In genomic region chr3:22982981-22983582, GRCh38 we compare ENCODE assay signal across 31 cellular contexts.
DNase-seq lines count a peak whose midpoint lies in the region; ATAC-seq and TF ChIP-seq lines count a peak whose summit lies in the region.
"Had no signal": no experiment of that assay in that cellular context is flagged by ENCODE, and none has a peak within 500 bp of the region (broad histone marks: within the 10 kb centered on the region; RNA-seq: fewer than 3 reads in every experiment).

No MANE protein-coding gene starts in this region.

- POLR2A ChIA-PET in SK-N-SH (lab: Yijun Ruan, JAX): no interaction called here

- no peaks in the 10 kb centered on the region for H3K27me3 ChIP-seq in SK-N-SH (ENCODE audit: insufficient read depth)
- peaks cover 5% of the 10 kb centered on the region for H3K27me3 ChIP-seq in RWPE2 (ENCODE audit: insufficient read depth, poor library complexity, severe bottlenecking)
- no peaks in the 10 kb centered on the region for H3K27me3 ChIP-seq in gastrocnemius medialis
- no peaks in the 10 kb centered on the region for H3K27me3 ChIP-seq in body of pancreas
- H3K27me3 ChIP-seq: heart left ventricle, suprapubic skin had no signal

- H3K9ac ChIP-seq in SK-N-SH: no peak overlapping the region

- H3K4me1 ChIP-seq in SK-N-SH (ENCODE audit: control insufficient read depth in 1 of 2, insufficient read depth in 2 of 2, low read depth in 1 of 2, low read length in 1 of 2) (no peaks in the 10 kb centered on the region), RWPE2 (ENCODE audit: insufficient read depth, poor library complexity, severe bottlenecking) (no peaks in the 10 kb centered on the region), gastrocnemius medialis (peaks cover 0 to 22% of the 10 kb centered on the region in 2 donors), body of pancreas (no peaks in the 10 kb centered on the region)
- H3K4me1 ChIP-seq: A549, suprapubic skin had no signal

- no peak for TF ChIP-seq POLR2A in gastrocnemius medialis (IDR thresholded peaks at IDR 0.05)
- no peak for TF ChIP-seq POLR2A in body of pancreas (IDR thresholded peaks at IDR 0.05)

- H3F3A ChIP-seq in SK-N-SH (replicated peaks; ENCODE audit: insufficient read depth): no peaks in the 10 kb centered on the region

- intact Hi-C loops in gastrocnemius medialis (cut with DNase I; ENCODE audit: low total_unique reads) (no loop called here), body of pancreas (cut with DNase I) (no loop called here)

- no peaks in the 10 kb centered on the region for H3K9me3 ChIP-seq in SK-N-SH
- no peaks in the 10 kb centered on the region for H3K9me3 ChIP-seq in RWPE2 (ENCODE audit: severe bottlenecking)
- no peaks in the 10 kb centered on the region for H3K9me3 ChIP-seq in gastrocnemius medialis
- peaks cover 0 to 5% (median 0%) of the 10 kb centered on the region in 3 donors for H3K9me3 ChIP-seq in body of pancreas
- H3K9me3 ChIP-seq: suprapubic skin had no signal

- CTCF ChIA-PET in SK-N-SH (lab: Yijun Ruan, JAX): interaction anchor here (1.2 kb wide), 1 partner anchor 44 kb away, joined by 3 read pairs; no protein-coding TSS in a partner anchor

- H2AFZ ChIP-seq in SK-N-SH (ENCODE audit: low read depth): no peak overlapping the region

- H4K20me1 ChIP-seq in SK-N-SH (ENCODE audit: insufficient read depth): no peaks in the 10 kb centered on the region

- in situ Hi-C loops in gastrocnemius medialis (cut with MboI; ENCODE audit: low sequenced_read_pairs in 4 of 4): no loop called here

- no peak for DNase-seq in SK-N-SH
- DNase-seq in RWPE2 (ENCODE audit: low spot score): no peak
- peak; percentile 56 for DNase-seq in fibroblast of pulmonary artery (ENCODE audit: low read depth)
- DNase-seq in gastrocnemius medialis: no peak
- no peak for DNase-seq in glomerular visceral epithelial cell (ENCODE audit: extremely low spot score)
- DNase-seq in body of pancreas: no peak
- no peak for DNase-seq in AG08396 (ENCODE audit: low spot score)
- DNase-seq: activated CD4-positive, alpha-beta T cell treated with anti-CD3 and anti-CD28 coated beads, Interleukin-2, amount 10 ng/mL, durations not matched to agents 7 days and 5 days; activated effector memory CD4-positive, alpha-beta T cell treated with Interleukin-2 at 50 U/mL for 16 hours; activated naive CD8-positive, alpha-beta T cell treated with anti-CD3 and anti-CD28 coated beads for 36 hours; activated T-cell treated with anti-CD3 and anti-CD28 coated beads, Interleukin-2, amount 50 U/mL, for 1 hour; AML-193; CD4-positive, alpha-beta T cell; central memory CD4-positive, alpha-beta T cell; dermis blood vessel endothelial cell; endodermal cell; foreskin fibroblast; heart left ventricle; Kasumi-1; NCI-H1092; NCI-H1694; NCI-H510A; retina; stimulated activated naive CD4-positive, alpha-beta T cell; T1000 had no signal

- TF ChIP-seq CTCF in SK-N-SH (IDR thresholded peaks at IDR 0.05) (no peak), RWPE2 (IDR thresholded peaks at IDR 0.05; ENCODE audit: poor library complexity, severe bottlenecking) (no peak), fibroblast of pulmonary artery (IDR thresholded peaks at IDR 0.05; ENCODE audit: low read length, missing control alignments) (no peak), gastrocnemius medialis (IDR thresholded peaks at IDR 0.05 in 4 of 5, conservative IDR thresholded peaks at IDR 0.05 in 1 of 5) (no peak), body of pancreas (IDR thresholded peaks at IDR 0.05) (no peak)

- no peaks in the 10 kb centered on the region for H3K9me2 ChIP-seq in SK-N-SH

- no peak overlapping the region for H3K27ac ChIP-seq in SK-N-SH (ENCODE audit: low read depth in 2 of 2, low read length in 1 of 2)
- no peak overlapping the region for H3K27ac ChIP-seq in RWPE2 (ENCODE audit: poor library complexity, severe bottlenecking)
- no peak overlapping the region for H3K27ac ChIP-seq in gastrocnemius medialis
- H3K27ac ChIP-seq in body of pancreas: no peak overlapping the region
- H3K27ac ChIP-seq: A549, heart left ventricle, skin epidermis, suprapubic skin had no signal

- 54% methylated on average over 7 of the region's 7 CpGs for WGBS in SK-N-SH (ENCODE audit: low lambda C conversion rate)
- 40 to 49% methylated on average over 7 of the region's 7 CpGs for WGBS in body of pancreas, 2 donors

- TF ChIP-seq RAD21 in SK-N-SH (IDR thresholded peaks at IDR 0.05; ENCODE audit: low read length): no peak

- TF ChIP-seq EP300 in SK-N-SH (IDR thresholded peaks at IDR 0.05; ENCODE audit: borderline replicate concordance in 1 of 2, low read depth in 1 of 2, low read length in 1 of 2): no peak

- ATAC-seq in SK-N-SH treated with all-trans-retinoic acid at 6 μM for 48 hours (no peak), RWPE2 (ENCODE audit: low read depth) (peak; percentile 35; the same call in 1 of the 3 replicates), gastrocnemius medialis (peak; percentile 28 to 44), body of pancreas (no peak)
- ATAC-seq: A549; heart left ventricle; natural killer cell treated with Interleukin-12 subunit alpha and Interleukin-12 subunit beta and Interleukin-15 and Interleukin-18, amount 100 ng/mL, for 72 hours; Right ventricle myocardium inferior had no signal

- H3K79me2 ChIP-seq in SK-N-SH (ENCODE audit: insufficient read depth): no peaks in the 10 kb centered on the region

- no peak overlapping the region for H3K4me2 ChIP-seq in SK-N-SH
- H3K4me2 ChIP-seq: A549 had no signal

- no peaks in the 10 kb centered on the region for H3K36me3 ChIP-seq in SK-N-SH (replicated peaks in 1 of 2; ENCODE audit: control insufficient read depth in 1 of 2, insufficient read depth in 2 of 2, low read length in 1 of 2)
- no peaks in the 10 kb centered on the region for H3K36me3 ChIP-seq in RWPE2 (ENCODE audit: low read depth)
- no peaks in the 10 kb centered on the region for H3K36me3 ChIP-seq in gastrocnemius medialis
- no peaks in the 10 kb centered on the region for H3K36me3 ChIP-seq in body of pancreas (replicated peaks in 1 of 2; ENCODE audit: insufficient read depth in 1 of 2, low read depth in 2 of 2)
- H3K36me3 ChIP-seq: heart left ventricle, suprapubic skin had no signal

- H3K4me3 ChIP-seq in SK-N-SH (ENCODE audit: low read depth in 2 of 2, low read length in 1 of 2) (no peak overlapping the region), RWPE2 (ENCODE audit: severe bottlenecking) (no peak overlapping the region), fibroblast of pulmonary artery (replicated peaks; ENCODE audit: low read depth, low read length) (no peak overlapping the region), gastrocnemius medialis (no peak overlapping the region), body of pancreas (no peak overlapping the region)
- H3K4me3 ChIP-seq: A549, heart left ventricle, skin epidermis, suprapubic skin had no signal

TF ChIP-seq in SK-N-SH treated with all-trans-retinoic acid at 6 μM for 48 hours, 23 proteins besides CTCF, POLR2A, EP300 and RAD21:
- TF ChIP-seq ISL1 (CRISPR knock-in tag; IDR thresholded peaks at IDR 0.05) (peak; percentile 75; the same call in 1 of the 2 replicates), OSR1 (CRISPR knock-in tag; IDR thresholded peaks at IDR 0.05) (no peak)

TF ChIP-seq in SK-N-SH, 30 proteins besides CTCF, POLR2A, EP300 and RAD21:
- TF ChIP-seq YY1 (IDR thresholded peaks at IDR 0.05; ENCODE audit: low read depth): no peak
- no peak for TF ChIP-seq MEF2A (IDR thresholded peaks at IDR 0.05; ENCODE audit: borderline replicate concordance, low read depth)
- no peak for TF ChIP-seq IRF3 (IDR thresholded peaks at IDR 0.05; ENCODE audit: low read depth, low read length)
- no peak for TF ChIP-seq NRF1 (IDR thresholded peaks at IDR 0.05; ENCODE audit: low read depth, low read length)
- TF ChIP-seq TEAD4 (IDR thresholded peaks at IDR 0.05; ENCODE audit: borderline replicate concordance, insufficient read depth): no peak
- TF ChIP-seq RFX5 (IDR thresholded peaks at IDR 0.05; ENCODE audit: low read length): no peak
- no peak for TF ChIP-seq PBX3 (IDR thresholded peaks at IDR 0.05)
- no peak for TF ChIP-seq RCOR1 (IDR thresholded peaks at IDR 0.05; ENCODE audit: low read length)
- TF ChIP-seq JUND (IDR thresholded peaks at IDR 0.05): no peak
- TF ChIP-seq GATA2 (CRISPR knock-in tag; IDR thresholded peaks at IDR 0.05): no peak
- no peak for TF ChIP-seq USF2 (IDR thresholded peaks at IDR 0.05; ENCODE audit: borderline replicate concordance, low read depth, low read length)
- no peak for TF ChIP-seq SMC3 (IDR thresholded peaks at IDR 0.05; ENCODE audit: low read depth, low read length)

Comparison
In these comparisons a context has a peak if more than half of its experiments do, and no peak if none do; other contexts are left out.
1. ATAC-seq: peak in RWPE2 (single experiment) and gastrocnemius medialis (2 of 2); none in SK-N-SH treated with all-trans-retinoic acid at 6 μM for 48 hours (single experiment) and body of pancreas (single experiment).